In the genomic region with DNA sequence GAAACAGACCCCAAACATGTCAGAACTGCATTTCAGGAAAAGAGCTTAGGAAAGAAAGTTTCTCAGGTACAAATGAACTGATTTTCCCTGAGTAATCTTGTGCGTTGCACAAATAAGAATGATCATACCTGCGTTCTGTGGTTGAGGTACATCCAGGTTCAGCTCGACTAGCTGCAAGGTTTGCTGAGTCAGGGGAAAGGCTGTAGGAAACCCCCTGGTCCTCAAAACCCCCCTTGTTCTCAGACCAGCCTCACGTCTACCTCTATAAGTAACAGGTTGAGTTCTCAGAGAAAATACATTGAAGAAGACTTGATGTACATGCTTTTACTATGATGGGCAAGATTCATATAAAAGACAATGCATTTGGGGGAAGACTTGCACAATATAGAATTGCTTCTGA, we compare ENCODE assay signal across 14 cellular contexts.
DNase-seq lines count a peak whose midpoint lies in the region; ATAC-seq, FAIRE-seq and TF ChIP-seq lines count a peak whose summit lies in the region.
"Had no signal": no experiment of that assay in that cellular context is flagged by ENCODE, and none has a peak within 500 bp of the region (broad histone marks: within the 10 kb centered on the region; RNA-seq: fewer than 3 reads in every experiment).

No MANE protein-coding gene starts in this region.

- H3K4ac ChIP-seq in IMR-90 (ENCODE audit: low read depth, low read length): no peak overlapping the region

- H3K4me2 ChIP-seq in IMR-90 (ENCODE audit: low read depth, low read length): no peak overlapping the region
- no peak overlapping the region for H3K4me2 ChIP-seq in keratinocyte (ENCODE audit: control insufficient read depth, extremely low read depth, insufficient read depth, low read depth, low read length)
- H3K4me2 ChIP-seq: BLaER1 had no signal

- H2AK5ac ChIP-seq in IMR-90 (ENCODE audit: low read depth, low read length): no peak overlapping the region

- no peak overlapping the region for H4K91ac ChIP-seq in IMR-90 (ENCODE audit: insufficient read depth, low read depth, low read length)

- H3K27me3 ChIP-seq in IMR-90 (ENCODE audit: control insufficient read depth, insufficient read depth, low read length) (peaks cover 52% of the 10 kb centered on the region), bronchial epithelial cell (ENCODE audit: control insufficient read depth, insufficient read depth, low read length) (no peaks in the 10 kb centered on the region), keratinocyte (ENCODE audit: control insufficient read depth, extremely low read depth, insufficient read depth, low read length) (no peaks in the 10 kb centered on the region), right cardiac atrium (ENCODE audit: control insufficient read depth, insufficient read depth) (no peaks in the 10 kb centered on the region), heart right ventricle (no peaks in the 10 kb centered on the region)
- H3K27me3 ChIP-seq: BLaER1 had no signal

- no peaks in the 10 kb centered on the region for H4K20me1 ChIP-seq in IMR-90 (ENCODE audit: insufficient read depth, low read length)
- H4K20me1 ChIP-seq in keratinocyte (ENCODE audit: control insufficient read depth, extremely low read depth, insufficient read depth, low read length): no peaks in the 10 kb centered on the region
- H4K20me1 ChIP-seq: BLaER1 had no signal

- no peak overlapping the region for H4K5ac ChIP-seq in IMR-90 (ENCODE audit: low read depth, low read length)

- CTCF ChIA-PET in IMR-90 (lab: Yijun Ruan, JAX): no interaction called here

- H3K27ac ChIP-seq in IMR-90 (ENCODE audit: insufficient read depth, low read length): no peak overlapping the region
- no peak overlapping the region for H3K27ac ChIP-seq in keratinocyte (ENCODE audit: control insufficient read depth, insufficient read depth, low read length)
- H3K27ac ChIP-seq in right cardiac atrium (ENCODE audit: low read length): no peak overlapping the region
- no peak overlapping the region for H3K27ac ChIP-seq in heart right ventricle
- H3K27ac ChIP-seq: BLaER1, HL-60 had no signal

- H3K9me1 ChIP-seq in IMR-90 (ENCODE audit: insufficient read depth, low read length) (no peaks in the 10 kb centered on the region), keratinocyte (ENCODE audit: control insufficient read depth, extremely low read depth, insufficient read depth, low read length) (no peaks in the 10 kb centered on the region)

- no peak overlapping the region for H3K14ac ChIP-seq in IMR-90 (replicated peaks; ENCODE audit: low read depth, low read length)

- TF ChIP-seq POLR2A in IMR-90 (IDR thresholded peaks at IDR 0.05; ENCODE audit: low read depth, low read length): no peak

- no peak for TF ChIP-seq CTCF in IMR-90 (conservative IDR thresholded peaks at IDR 0.05; ENCODE audit: low read depth, low read length)
- no peak for TF ChIP-seq CTCF in bronchial epithelial cell (IDR thresholded peaks at IDR 0.05; ENCODE audit: insufficient read depth, low read length, severe bottlenecking)
- no peak for TF ChIP-seq CTCF in keratinocyte (optimal IDR thresholded peaks at IDR 0.05 in 1 of 3, IDR thresholded peaks at IDR 0.05 in 1 of 3, conservative IDR thresholded peaks at IDR 0.05 in 1 of 3; ENCODE audit: extremely low read depth in 1 of 3, insufficient read depth in 2 of 3, low read length in 3 of 3)
- no peak for TF ChIP-seq CTCF in GM10266 (IDR thresholded peaks at IDR 0.05; ENCODE audit: control insufficient read depth, insufficient read depth, low read depth, missing control alignments)
- no peak for TF ChIP-seq CTCF in heart right ventricle (IDR thresholded peaks at IDR 0.05)

- H3K9ac ChIP-seq in IMR-90 (ENCODE audit: low read depth, low read length) (no peak overlapping the region), keratinocyte (ENCODE audit: control insufficient read depth, extremely low read depth, insufficient read depth, low read length) (no peak overlapping the region)
- H3K9ac ChIP-seq: BLaER1 had no signal

- H3K36me3 ChIP-seq in IMR-90 (ENCODE audit: control insufficient read depth, insufficient read depth, low read length): no peaks in the 10 kb centered on the region
- no peaks in the 10 kb centered on the region for H3K36me3 ChIP-seq in bronchial epithelial cell (ENCODE audit: control insufficient read depth, insufficient read depth, low read length)
- no peaks in the 10 kb centered on the region for H3K36me3 ChIP-seq in keratinocyte (ENCODE audit: control insufficient read depth in 2 of 2, extremely low read depth in 1 of 2, insufficient read depth in 2 of 2, low read length in 2 of 2)
- H3K36me3 ChIP-seq in heart right ventricle: no peaks in the 10 kb centered on the region
- H3K36me3 ChIP-seq: BLaER1, HAP-1 had no signal

- H3K56ac ChIP-seq in IMR-90 (ENCODE audit: extremely low read depth, insufficient read depth, low read length): no peak overlapping the region

- no peaks in the 10 kb centered on the region for H3K79me1 ChIP-seq in IMR-90 (ENCODE audit: low read depth in 1 of 2, low read length in 2 of 2)

- no peak overlapping the region for H2AK9ac ChIP-seq in IMR-90 (replicated peaks; ENCODE audit: low read depth, low read length, poor library complexity)

- TF ChIP-seq RAD21 in IMR-90 (IDR thresholded peaks at IDR 0.05; ENCODE audit: low read length): no peak

- H2AFZ ChIP-seq in IMR-90 (replicated peaks; ENCODE audit: low read length, poor library complexity) (no peak overlapping the region), keratinocyte (ENCODE audit: control insufficient read depth, low read length) (no peak overlapping the region)

- no peak overlapping the region for H2BK20ac ChIP-seq in IMR-90 (ENCODE audit: low read depth, low read length)

- H3K18ac ChIP-seq in IMR-90 (ENCODE audit: low read depth, low read length): no peak overlapping the region

- in situ Hi-C loops in IMR-90 (cut with MboI; ENCODE audit: low sequenced_read_pairs): no loop called here

- WGBS in IMR-90 (ENCODE audit: extremely low coverage in 2 of 2, insufficient read length in 1 of 2), 2 experiments: no CpG with 5 or more reads among the region's 4 CpGs
- WGBS in right cardiac atrium: 91% methylated on average over 4 of the region's 4 CpGs
- WGBS in heart right ventricle, 2 donors: 80 to 96% methylated on average over 4 of the region's 4 CpGs

- POLR2A ChIA-PET in IMR-90 (lab: Charles Lee; ENCODE audit: unreplicated experiment): no interaction called here

- no peak overlapping the region for H2BK120ac ChIP-seq in IMR-90 (ENCODE audit: low read depth, low read length)

- DNase-seq in IMR-90 (no peak), bronchial epithelial cell (ENCODE audit: low read depth) (no peak), keratinocyte (ENCODE audit: low read depth, low spot score) (no peak), GM10266 (ENCODE audit: extremely low spot score) (no peak), right cardiac atrium (no peak), heart right ventricle (no peak)
- DNase-seq: AML-193, DMS53, GOT3, KG1 had no signal

- H2BK15ac ChIP-seq in IMR-90 (ENCODE audit: low read depth, low read length): no peak overlapping the region

- dilution Hi-C loops in IMR-90 (cut with HindIII; ENCODE audit: low sequenced_read_pairs, unreplicated experiment) (no loop called here), keratinocyte (cut with MboI; ENCODE audit: extremely low pct_ligation_motif_present, low sequenced_read_pairs) (no loop called here)

- H2BK5ac ChIP-seq in IMR-90 (ENCODE audit: low read depth, low read length, poor library complexity, severe bottlenecking): no peak overlapping the region

- FAIRE-seq in bronchial epithelial cell (lab: Jason Lieb, UNC): peak; percentile 82
- peak; percentile 29 for FAIRE-seq in keratinocyte (lab: Jason Lieb, UNC)
- FAIRE-seq: GM12891 had no signal

- H3K4me3 ChIP-seq in IMR-90 (ENCODE audit: insufficient read depth, low read depth, low read length) (no peak overlapping the region), bronchial epithelial cell (ENCODE audit: low read depth, low read length) (no peak overlapping the region), keratinocyte (ENCODE audit: control insufficient read depth in 2 of 3, extremely low read depth in 1 of 3, insufficient read depth in 2 of 3, low read depth in 1 of 3, low read length in 3 of 3) (no peak overlapping the region), right cardiac atrium (ENCODE audit: low read length) (no peak overlapping the region), heart right ventricle (no peak overlapping the region)
- H3K4me3 ChIP-seq: BLaER1, HAP-1 had no signal

- H3K4me1 ChIP-seq in IMR-90 (ENCODE audit: control insufficient read depth, insufficient read depth, low read length) (no peaks in the 10 kb centered on the region), keratinocyte (ENCODE audit: control insufficient read depth, extremely low read depth, insufficient read depth, low read length) (peaks cover 47% of the 10 kb centered on the region), right cardiac atrium (ENCODE audit: control insufficient read depth, insufficient read depth, low read length) (no peaks in the 10 kb centered on the region), heart right ventricle (peaks cover 0 to 34% (median 0%) of the 10 kb centered on the region in 9 donors)
- H3K4me1 ChIP-seq: BLaER1 had no signal

- ATAC-seq in IMR-90 (ENCODE audit: low read depth) (no peak), right cardiac atrium (no peak), heart right ventricle (no peak)

- BruUV-seq in IMR-90 (replicated peaks; lab: Mats Ljungman, UMichigan): no TSS peak

- H3K23ac ChIP-seq in IMR-90 (ENCODE audit: low read depth, low read length): no peak overlapping the region

- no peak overlapping the region for H4K8ac ChIP-seq in IMR-90 (ENCODE audit: low read depth in 2 of 2, low read length in 2 of 2)

- no peaks in the 10 kb centered on the region for H3K9me3 ChIP-seq in IMR-90 (ENCODE audit: control insufficient read depth, insufficient read depth, low read length)
- H3K9me3 ChIP-seq in keratinocyte (ENCODE audit: control insufficient read depth, low read depth, low read length): no peaks in the 10 kb centered on the region
- no peaks in the 10 kb centered on the region for H3K9me3 ChIP-seq in right cardiac atrium (ENCODE audit: control insufficient read depth, low read length)
- H3K9me3 ChIP-seq in heart right ventricle: no peaks in the 10 kb centered on the region
- H3K9me3 ChIP-seq: BLaER1, HAP-1 had no signal

- H3K79me2 ChIP-seq in keratinocyte (ENCODE audit: control insufficient read depth, insufficient read depth, low read length): no peaks in the 10 kb centered on the region

- intact Hi-C loops in IMR-90 (cut with micrococcal nuclease): no loop called here
- intact Hi-C loops in right cardiac atrium (cut with DNase I): no loop called here
- intact Hi-C loops in heart right ventricle (cut with DNase I): no loop called here

TF ChIP-seq in IMR-90, 13 proteins besides CTCF, POLR2A, EP300 and RAD21 (continues in another document):
- TF ChIP-seq MAFK (IDR thresholded peaks at IDR 0.05; ENCODE audit: low read depth, low read length): peak; percentile 64
